23 cellular contexts compared by ENCODE assay signal in genomic region chr16:72536673-72537435, GRCh38.
DNase-seq lines count a peak whose midpoint lies in the region; ATAC-seq and TF ChIP-seq lines count a peak whose summit lies in the region.
"Had no signal": no experiment of that assay in that cellular context is flagged by ENCODE, and none has a peak within 500 bp of the region (broad histone marks: within the 10 kb centered on the region; RNA-seq: fewer than 3 reads in every experiment).

No MANE protein-coding gene starts in this region.

- no peaks in the 10 kb centered on the region for H3K27me3 Mint-ChIP-seq in type B pancreatic cell
- H3K27me3 Mint-ChIP-seq: CD4-positive, alpha-beta T cell; memory B cell had no signal

- H3K4me1 ChIP-seq in ACC112 (ENCODE audit: control insufficient read depth, insufficient read depth, low read length, unreplicated experiment) = peaks cover 27% of the 10 kb centered on the region
- H3K4me1 ChIP-seq: tibial nerve had no signal

- H3K79me2 ChIP-seq in ACC112 (ENCODE audit: control insufficient read depth, insufficient read depth, low read length, unreplicated experiment) = no peaks in the 10 kb centered on the region

- no peaks in the 10 kb centered on the region for H3K36me3 Mint-ChIP-seq in type B pancreatic cell

- no peak for TF ChIP-seq CTCF in astrocyte of the cerebellum (IDR thresholded peaks at IDR 0.05; ENCODE audit: low read depth, low read length, missing control alignments)
- TF ChIP-seq CTCF in fibroblast of villous mesenchyme (IDR thresholded peaks at IDR 0.05; ENCODE audit: insufficient read depth, low read depth, low read length) = no peak
- TF ChIP-seq CTCF in coronary artery (IDR thresholded peaks at IDR 0.05) = no peak
- no peak for TF ChIP-seq CTCF in type B pancreatic cell (conservative IDR thresholded peaks at IDR 0.05)

- no peak for ATAC-seq in GM21390 (IDR thresholded peaks at IDR 0.05; ENCODE audit: unreplicated experiment)
- ATAC-seq: HepG2; naive thymus-derived CD4-positive, alpha-beta T cell; stimulated activated naive CD8-positive, alpha-beta T cell treated with anti-CD3 and anti-CD28 coated beads, Interleukin-15, Interleukin-2, amounts not matched to agents 100 U/mL and 50 U/mL, for 24 hours had no signal

- no peak overlapping the region for H3K4me3 Mint-ChIP-seq in type B pancreatic cell
- H3K4me3 Mint-ChIP-seq: CD4-positive, alpha-beta T cell; memory B cell; naive thymus-derived CD4-positive, alpha-beta T cell; T-helper 1 cell treated with Interleukin-12 subunit alpha and Interleukin-12 subunit beta and Interleukin-4 antibody, amounts not matched to agents 30 μg/mL and 1 μg/mL, for 36 hours had no signal

- no peak overlapping the region for H3K27ac Mint-ChIP-seq in type B pancreatic cell
- H3K27ac Mint-ChIP-seq: CD4-positive, alpha-beta T cell; memory B cell; naive thymus-derived CD4-positive, alpha-beta T cell; T-helper 1 cell treated with Interleukin-12 subunit alpha and Interleukin-12 subunit beta and Interleukin-4 antibody, amounts not matched to agents 30 μg/mL and 1 μg/mL, for 36 hours had no signal

- in situ Hi-C loops in astrocyte of the cerebellum (cut with HindIII; ENCODE audit: low sequenced_read_pairs) = no loop called here

- H3K27ac ChIP-seq in ACC112 (ENCODE audit: low read depth, low read length) = peak overlapping the region; percentile 65
- no peak overlapping the region for H3K27ac ChIP-seq in coronary artery
- H3K27ac ChIP-seq: PC-9, sigmoid colon, tibial nerve, VCaP had no signal

- H3K27me3 ChIP-seq in ACC112 (ENCODE audit: insufficient read depth, low read length) = no peaks in the 10 kb centered on the region
- H3K27me3 ChIP-seq: sigmoid colon, tibial nerve had no signal

- POLR2A ChIA-PET in HEK293T (lab: Yijun Ruan, JAX) = no interaction called here

- no peaks in the 10 kb centered on the region for H3K9me3 Mint-ChIP-seq in type B pancreatic cell
- H3K9me3 Mint-ChIP-seq: CD4-positive, alpha-beta T cell; memory B cell; T-helper 1 cell treated with Interleukin-12 subunit alpha and Interleukin-12 subunit beta and Interleukin-4 antibody, amounts not matched to agents 30 μg/mL and 1 μg/mL, for 36 hours had no signal

- H3K4me3 ChIP-seq in ACC112 (ENCODE audit: low read depth, low read length) = peak overlapping the region; percentile 62
- H3K4me3 ChIP-seq in astrocyte of the cerebellum (ENCODE audit: low read depth, low read length) = no peak overlapping the region
- H3K4me3 ChIP-seq in fibroblast of villous mesenchyme (ENCODE audit: low read depth, low read length) = no peak overlapping the region
- no peak overlapping the region for H3K4me3 ChIP-seq in coronary artery
- H3K4me3 ChIP-seq: PC-9, sigmoid colon, tibial nerve had no signal

- no peaks in the 10 kb centered on the region for H3K4me1 Mint-ChIP-seq in type B pancreatic cell (ENCODE audit: unreplicated experiment)
- H3K4me1 Mint-ChIP-seq: naive thymus-derived CD4-positive, alpha-beta T cell had no signal

- peak overlapping the region; percentile 88 for H2AFZ ChIP-seq in ACC112 (ENCODE audit: low read length, unreplicated experiment)
- H2AFZ ChIP-seq: PC-9 had no signal

- DNase-seq in HCEC 1CT (peak; percentile 60), astrocyte of the cerebellum (ENCODE audit: low read depth) (peak; percentile 57), fibroblast of villous mesenchyme (ENCODE audit: low read depth) (peak; percentile 52), coronary artery (ENCODE audit: low spot score) (no peak), HEK293T (ENCODE audit: extremely low spot score) (no peak), type B pancreatic cell (ENCODE audit: extremely low spot score, unreplicated experiment) (no peak)
- DNase-seq: activated CD4-positive, alpha-beta T cell treated with anti-CD3 and anti-CD28 coated beads, Interleukin-2, amount 50 U/mL, for 4 hours; activated gamma-delta T cell; CD4-positive, alpha-beta T cell; DMS53; naive thymus-derived CD4-positive, alpha-beta T cell; NCI-H1694; PC-9; sigmoid colon; stimulated activated CD4-positive, alpha-beta T cell treated with anti-CD3 and anti-CD28 coated beads, Interleukin-2, amount 100 ng/mL, for 24 hours; stimulated activated naive CD8-positive, alpha-beta T cell treated with anti-CD3 and anti-CD28 coated beads, Interleukin-15, Interleukin-2, amounts not matched to agents 100 U/mL and 50 U/mL, for 24 hours had no signal

- CTCF ChIA-PET in HEK293T (lab: Yijun Ruan, JAX) = no interaction called here

- H3K36me3 ChIP-seq in ACC112 (ENCODE audit: insufficient read depth, low read length) = no peaks in the 10 kb centered on the region
- H3K36me3 ChIP-seq: sigmoid colon, tibial nerve had no signal

TF ChIP-seq in HEK293T, 16 proteins besides CTCF, POLR2A, EP300 and RAD21:
- no peak for TF ChIP-seq FOXK2 (IDR thresholded peaks at IDR 0.05)
- TF ChIP-seq BHLHE40 (IDR thresholded peaks at IDR 0.05; ENCODE audit: borderline replicate concordance) = no peak
- TF ChIP-seq FOXM1 (IDR thresholded peaks at IDR 0.05; ENCODE audit: borderline replicate concordance) = no peak
- TF ChIP-seq ARNT (IDR thresholded peaks at IDR 0.05) = no peak
- TF ChIP-seq NFRKB (IDR thresholded peaks at IDR 0.05) = no peak
- TF ChIP-seq PKNOX1 (IDR thresholded peaks at IDR 0.05) = no peak
- no peak for TF ChIP-seq SUZ12 (IDR thresholded peaks at IDR 0.05)
- no peak for TF ChIP-seq ELF4 (IDR thresholded peaks at IDR 0.05)
TF ChIP-seq in HEK293T: peak in this region for 0.

Comparison
In these comparisons a context has a peak if more than half of its experiments do, and no peak if none do; other contexts are left out.
1. DNase-seq: peak in HCEC 1CT (single experiment), astrocyte of the cerebellum (single experiment) and fibroblast of villous mesenchyme (single experiment); none in coronary artery (single experiment), HEK293T (single experiment) and type B pancreatic cell (single experiment).